ENCODE assay signal across 8 cellular contexts in genomic region chr7:130903358-130903974, GRCh38.
DNase-seq lines count a peak whose midpoint lies in the region; ATAC-seq, FAIRE-seq and TF ChIP-seq lines count a peak whose summit lies in the region.

No MANE protein-coding gene starts in this region.

- TF ChIP-seq CTCF in AG09319 (IDR thresholded peaks at IDR 0.05; ENCODE audit: low read depth, low read length): no peak
- TF ChIP-seq CTCF in bronchial epithelial cell (IDR thresholded peaks at IDR 0.05; ENCODE audit: insufficient read depth, low read length, severe bottlenecking): no peak

- no peak overlapping the region for H2AFZ ChIP-seq in mesenchymal stem cell (ENCODE audit: low read depth, low read length)

- no peak overlapping the region for H3K4me2 ChIP-seq in mesenchymal stem cell (ENCODE audit: low read length, poor library complexity, severe bottlenecking)

- no peaks in the 10 kb centered on the region for H3K79me1 ChIP-seq in mesenchymal stem cell (replicated peaks; ENCODE audit: low read length, poor library complexity, severe bottlenecking)

- WGBS in mesenchymal stem cell: 5% methylated on average over 7 of the region's 8 CpGs

- no peaks in the 10 kb centered on the region for H3K9me3 ChIP-seq in mesenchymal stem cell (ENCODE audit: control insufficient read depth, low read length)

- H3K4me3 ChIP-seq in bronchial epithelial cell (ENCODE audit: low read depth, low read length) (no peak overlapping the region), mesenchymal stem cell (ENCODE audit: insufficient read depth in 1 of 2, low read depth in 1 of 2, low read length in 2 of 2) (peak overlapping the region in 1 of 2 experiments; percentile 67)

- no peak overlapping the region for H4K8ac ChIP-seq in mesenchymal stem cell (ENCODE audit: low read length)

- H2AK5ac ChIP-seq in mesenchymal stem cell (ENCODE audit: low read length, severe bottlenecking): peak overlapping the region; percentile 90

- no peaks in the 10 kb centered on the region for H3K27me3 ChIP-seq in bronchial epithelial cell (ENCODE audit: control insufficient read depth, insufficient read depth, low read length)
- H3K27me3 ChIP-seq in mesenchymal stem cell (ENCODE audit: control insufficient read depth in 1 of 2, insufficient read depth in 1 of 2, low read length in 2 of 2): no peaks in the 10 kb centered on the region

- no peak for FAIRE-seq in bronchial epithelial cell (lab: Jason Lieb, UNC)

- no peak overlapping the region for H2BK15ac ChIP-seq in mesenchymal stem cell (ENCODE audit: low read depth, poor library complexity, severe bottlenecking)

- H3K9ac ChIP-seq in mesenchymal stem cell (ENCODE audit: low read length): peak overlapping the region; percentile 91

- no peak overlapping the region for H2BK12ac ChIP-seq in mesenchymal stem cell (ENCODE audit: low read length in 2 of 2)

- peak overlapping the region; percentile 99 for H3K27ac ChIP-seq in mesenchymal stem cell (ENCODE audit: low read length, poor library complexity, severe bottlenecking)

- DNase-seq in AG09319 (ENCODE audit: extremely low read depth, low read depth) (peak; percentile 54), M059J (ENCODE audit: low read depth) (peak; percentile 94), bronchial epithelial cell (ENCODE audit: low read depth) (peak; percentile 94), mesenchymal stem cell (peak; percentile 99), NCI-H146 treated with DMSO at 0.1 percent for 48 hours (lab: John Stamatoyannopoulos, UW; ENCODE audit: unreplicated experiment) (no peak), HPDE6-E6E7 (ENCODE audit: extremely low spot score) (no peak)

- no peak overlapping the region for H3K23ac ChIP-seq in mesenchymal stem cell (ENCODE audit: low read length in 2 of 2)

- no peak for ATAC-seq in HG02973 (IDR thresholded peaks at IDR 0.05; ENCODE audit: unreplicated experiment)
- ATAC-seq in GM19463 (IDR thresholded peaks at IDR 0.05; ENCODE audit: unreplicated experiment): no peak

- H4K91ac ChIP-seq in mesenchymal stem cell (ENCODE audit: low read length): no peak overlapping the region

- peaks cover 3% of the 10 kb centered on the region for H3K36me3 ChIP-seq in bronchial epithelial cell (ENCODE audit: control insufficient read depth, insufficient read depth, low read length)
- peaks cover 36 to 89% of the 10 kb centered on the region in 2 experiments for H3K36me3 ChIP-seq in mesenchymal stem cell (ENCODE audit: control insufficient read depth in 1 of 2, insufficient read depth in 2 of 2, low read depth in 1 of 2, low read length in 2 of 2)

- peaks cover 40% of the 10 kb centered on the region for H3K4me1 ChIP-seq in mesenchymal stem cell (ENCODE audit: control insufficient read depth, insufficient read depth, low read depth, low read length)

- H2BK120ac ChIP-seq in mesenchymal stem cell (ENCODE audit: low read depth, low read length): no peak overlapping the region

- H3K14ac ChIP-seq in mesenchymal stem cell (ENCODE audit: low read length in 2 of 2): no peak overlapping the region

- peak overlapping the region; percentile 86 for H2BK5ac ChIP-seq in mesenchymal stem cell (ENCODE audit: low read depth, low read length, poor library complexity, severe bottlenecking)

- peak overlapping the region in 1 of 2 experiments; percentile 50 for H3K4ac ChIP-seq in mesenchymal stem cell (ENCODE audit: low read depth in 1 of 2, low read length in 2 of 2)

- peak overlapping the region; percentile 46 to 56 for H3K18ac ChIP-seq in mesenchymal stem cell (ENCODE audit: low read depth in 1 of 2, low read length in 2 of 2)

Comparison
In these comparisons a context has a peak if more than half of its experiments do, and no peak if none do; other contexts are left out.
1. DNase-seq: peak in AG09319 (single experiment), M059J (single experiment), bronchial epithelial cell (single experiment) and mesenchymal stem cell (single experiment); none in NCI-H146 treated with DMSO at 0.1 percent for 48 hours (single experiment) and HPDE6-E6E7 (single experiment).